Comparison of ENCODE assay signal across 1 cellular context in the genomic region with DNA sequence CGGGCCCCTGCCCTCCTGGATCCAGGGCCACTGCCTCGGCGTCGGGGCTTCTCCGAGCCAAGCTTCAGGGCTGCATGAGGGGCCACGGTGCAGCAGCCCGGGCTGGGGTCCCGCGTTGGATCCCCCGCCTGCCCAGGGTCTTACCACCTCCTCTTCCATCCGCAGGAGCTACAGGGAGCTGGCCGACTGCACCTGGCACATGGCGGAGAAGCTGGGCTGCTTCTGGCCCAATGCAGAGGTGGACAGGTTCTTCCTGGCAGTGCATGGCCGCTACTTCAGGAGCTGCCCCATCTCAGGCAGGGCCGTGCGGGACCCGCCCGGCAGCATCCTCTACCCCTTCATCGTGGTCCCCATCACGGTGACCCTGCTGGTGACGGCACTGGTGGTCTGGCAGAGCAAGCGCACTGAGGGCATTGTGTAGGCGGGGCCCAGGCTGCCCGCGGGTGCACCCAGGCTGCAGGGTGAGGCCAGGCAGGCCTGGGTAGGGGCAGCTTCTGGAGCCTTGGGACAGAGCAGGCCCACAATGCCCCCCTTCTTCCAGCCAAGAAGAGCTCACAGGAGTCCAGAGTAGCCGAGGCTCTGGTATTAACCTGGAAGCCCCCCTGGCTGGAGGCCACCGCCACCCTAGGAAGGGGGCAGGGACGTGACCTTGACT.
A peak's percentile ranks its signal among the peaks of the same experiment; 100 is the strongest.
TF ChIP-seq lines count a peak whose summit lies in the region.

No MANE protein-coding gene starts in this region.

TF ChIP-seq in HepG2, 621 proteins besides CTCF, POLR2A, EP300 and RAD21:
- TF ChIP-seq BRCA1 (CRISPR knock-in tag; IDR thresholded peaks at IDR 0.05) (no peak), KDM5B (CRISPR knock-in tag; IDR thresholded peaks at IDR 0.05; ENCODE audit: borderline replicate concordance) (0 out of 2 replicates have a peak, but pooled peaks have one; percentile 38), POLR2AphosphoS2 (IDR thresholded peaks at IDR 0.05; ENCODE audit: low read depth, low read length) (no peak), ZFP91 (CRISPR knock-in tag; IDR thresholded peaks at IDR 0.05; ENCODE audit: borderline replicate concordance) (0 out of 2 replicates have a peak, but pooled peaks have one; percentile 24), ZBTB8A (CRISPR knock-in tag; IDR thresholded peaks at IDR 0.05; ENCODE audit: borderline replicate concordance, low read depth) (no peak)
- TF ChIP-seq, protein P1, sequence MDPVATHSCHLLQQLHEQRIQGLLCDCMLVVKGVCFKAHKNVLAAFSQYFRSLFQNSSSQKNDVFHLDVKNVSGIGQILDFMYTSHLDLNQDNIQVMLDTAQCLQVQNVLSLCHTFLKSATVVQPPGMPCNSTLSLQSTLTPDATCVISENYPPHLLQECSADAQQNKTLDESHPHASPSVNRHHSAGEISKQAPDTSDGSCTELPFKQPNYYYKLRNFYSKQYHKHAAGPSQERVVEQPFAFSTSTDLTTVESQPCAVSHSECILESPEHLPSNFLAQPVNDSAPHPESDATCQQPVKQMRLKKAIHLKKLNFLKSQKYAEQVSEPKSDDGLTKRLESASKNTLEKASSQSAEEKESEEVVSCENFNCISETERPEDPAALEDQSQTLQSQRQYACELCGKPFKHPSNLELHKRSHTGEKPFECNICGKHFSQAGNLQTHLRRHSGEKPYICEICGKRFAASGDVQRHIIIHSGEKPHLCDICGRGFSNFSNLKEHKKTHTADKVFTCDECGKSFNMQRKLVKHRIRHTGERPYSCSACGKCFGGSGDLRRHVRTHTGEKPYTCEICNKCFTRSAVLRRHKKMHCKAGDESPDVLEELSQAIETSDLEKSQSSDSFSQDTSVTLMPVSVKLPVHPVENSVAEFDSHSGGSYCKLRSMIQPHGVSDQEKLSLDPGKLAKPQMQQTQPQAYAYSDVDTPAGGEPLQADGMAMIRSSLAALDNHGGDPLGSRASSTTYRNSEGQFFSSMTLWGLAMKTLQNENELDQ (CRISPR knock-in tag; IDR thresholded peaks at IDR 0.05; ENCODE audit: borderline replicate concordance), result no peak
TF ChIP-seq in HepG2: peak in this region for 2.
